Comparison of ENCODE assay signal across 17 cellular contexts in genomic region chr3:53239800-53240199, GRCh38. TPM values are rescaled to one million over a fixed set of nuclear protein-coding genes. Genes with fewer than 3 reads are reported as not detected.
DNase-seq lines count a peak whose midpoint lies in the region; ATAC-seq, FAIRE-seq and TF ChIP-seq lines count a peak whose summit lies in the region.
"Had no signal": no experiment of that assay in that cellular context is flagged by ENCODE, and none has a peak within 500 bp of the region (broad histone marks: within the 10 kb centered on the region; RNA-seq: fewer than 3 reads in every experiment).

No MANE protein-coding gene starts in this region.

- H4K20me1 ChIP-seq in HCT116 (ENCODE audit: insufficient read depth) = peaks cover 10% of the 10 kb centered on the region; the same call in 1 of the 2 replicates

- ATAC-seq in A549 = no peak
- no peak for ATAC-seq in HCT116
- ATAC-seq in naive thymus-derived CD4-positive, alpha-beta T cell = peak; percentile 26
- ATAC-seq: pancreas; stimulated activated naive CD8-positive, alpha-beta T cell treated with anti-CD3 and anti-CD28 coated beads, Interleukin-15, Interleukin-2, amounts not matched to agents 100 U/mL and 50 U/mL, for 24 hours had no signal

- H3K27me3 ChIP-seq in HCT116 (ENCODE audit: insufficient read depth, low read length) (no peaks in the 10 kb centered on the region), A673 (replicated peaks; ENCODE audit: insufficient read depth, low read depth, low read length, poor library complexity) (no peaks in the 10 kb centered on the region)
- no peaks in the 10 kb centered on the region for H3K27me3 ChIP-seq in naive thymus-derived CD4-positive, alpha-beta T cell (ENCODE audit: control insufficient read depth in 2 of 2, insufficient read depth in 2 of 2, low read length in 2 of 2)
- H3K27me3 ChIP-seq: pancreas had no signal

- H3K9ac ChIP-seq in HCT116 (ENCODE audit: low read length) = peak overlapping the region; percentile 4

- RAD21 ChIA-PET in HCT116 (lab: Charles Lee; ENCODE audit: low non-redundant PET in 1 of 2, low total read pairs in 2 of 2, uncharacterized antibody in 2 of 2, unreplicated experiment in 2 of 2) = no interaction called here

- POLR2A ChIA-PET in A549 (lab: Yijun Ruan, JAX) (no interaction called here), HCT116 (lab: Charles Lee) (no interaction called here), A673 (lab: Charles Lee; ENCODE audit: low non-redundant PET) (no interaction called here)
- POLR2A ChIA-PET in naive thymus-derived CD4-positive, alpha-beta T cell (lab: Charles Lee) = no interaction called here

- H2AFZ ChIP-seq in HCT116 (ENCODE audit: low read depth, low read length, poor library complexity, severe bottlenecking) = no peak overlapping the region

- FAIRE-seq in A549 (lab: Jason Lieb, UNC) = no peak
- FAIRE-seq: pancreas, small intestine had no signal

- H3K4me1 ChIP-seq in A549 (peaks cover 97% of the 10 kb centered on the region), HCT116 (ENCODE audit: control insufficient read depth in 1 of 2, insufficient read depth in 2 of 2, low read length in 2 of 2) (peaks cover 62 to 95% of the 10 kb centered on the region in 2 experiments), A673 (ENCODE audit: insufficient read depth, low read length, poor library complexity, severe bottlenecking) (peaks cover 29% of the 10 kb centered on the region)
- H3K4me1 ChIP-seq in naive thymus-derived CD4-positive, alpha-beta T cell (ENCODE audit: control insufficient read depth in 2 of 2, insufficient read depth in 2 of 2, low read length in 2 of 2) = no peaks in the 10 kb centered on the region

- H3K4me3 ChIP-seq in A549 (no peak overlapping the region), HCT116 (replicated peaks in 1 of 2; ENCODE audit: low read depth in 1 of 2, low read length in 2 of 2) (no peak overlapping the region), A673 (ENCODE audit: low read depth, low read length, poor library complexity, severe bottlenecking) (no peak overlapping the region)
- no peak overlapping the region for H3K4me3 ChIP-seq in naive thymus-derived CD4-positive, alpha-beta T cell (ENCODE audit: low read length)
- H3K4me3 ChIP-seq: pancreas had no signal

- H3K9me3 Mint-ChIP-seq in chondrocyte (ENCODE audit: low read depth) = no peaks in the 10 kb centered on the region
- H3K9me3 Mint-ChIP-seq in naive thymus-derived CD4-positive, alpha-beta T cell = no peaks in the 10 kb centered on the region

- H3K27me3 Mint-ChIP-seq in chondrocyte (ENCODE audit: low read depth) = no peaks in the 10 kb centered on the region
- no peaks in the 10 kb centered on the region for H3K27me3 Mint-ChIP-seq in naive thymus-derived CD4-positive, alpha-beta T cell

- TF ChIP-seq CTCF in A549 (IDR thresholded peaks at IDR 0.05) = no peak
- no peak for TF ChIP-seq CTCF in HCT116 (IDR thresholded peaks at IDR 0.05 in 2 of 3, conservative IDR thresholded peaks at IDR 0.05 in 1 of 3; ENCODE audit: borderline replicate concordance in 1 of 3, insufficient read depth in 1 of 3, low read depth in 2 of 3, low read length in 2 of 3)
- no peak for TF ChIP-seq CTCF in chondrocyte (IDR thresholded peaks at IDR 0.05)
- no peak for TF ChIP-seq CTCF in A673 (conservative IDR thresholded peaks at IDR 0.05; ENCODE audit: low read depth, low read length)

- H3K79me2 ChIP-seq in HCT116 (ENCODE audit: insufficient read depth, low read length) = peaks cover 96% of the 10 kb centered on the region

- H3K36me3 ChIP-seq in HCT116 (ENCODE audit: control insufficient read depth in 1 of 2, insufficient read depth in 2 of 2, low read length in 2 of 2) (peaks cover 18 to 64% of the 10 kb centered on the region in 2 experiments), A673 (ENCODE audit: insufficient read depth, low read length, poor library complexity, severe bottlenecking) (peaks cover 14% of the 10 kb centered on the region)
- H3K36me3 ChIP-seq in naive thymus-derived CD4-positive, alpha-beta T cell (ENCODE audit: control insufficient read depth in 2 of 3, insufficient read depth in 3 of 3, low read length in 3 of 3) = peaks cover 0 to 80% (median 17%) of the 10 kb centered on the region in 3 experiments

- H3K4me3 Mint-ChIP-seq in chondrocyte (ENCODE audit: unreplicated experiment) = no peak overlapping the region
- no peak overlapping the region for H3K4me3 Mint-ChIP-seq in naive thymus-derived CD4-positive, alpha-beta T cell

- CTCF ChIA-PET in A549 (lab: Yijun Ruan, JAX) (interaction anchor here (1.4 to 4.5 kb wide), 2 partner anchors 19 kb away, joined by 3 to 12 read pairs; no protein-coding TSS in a partner anchor), HCT116 (lab: Charles Lee) (no interaction called here), A673 (lab: Charles Lee) (no interaction called here)
- CTCF ChIA-PET in naive thymus-derived CD4-positive, alpha-beta T cell (lab: Charles Lee) = no interaction called here

- H3K27ac Mint-ChIP-seq in chondrocyte (ENCODE audit: unreplicated experiment) = peak overlapping the region; percentile 97
- peak overlapping the region in 3 of 9 donors; percentile 42 to 69 (median 52) for H3K27ac Mint-ChIP-seq in naive thymus-derived CD4-positive, alpha-beta T cell

- TF ChIP-seq POLR2A in A549 (IDR thresholded peaks at IDR 0.05; ENCODE audit: low read length) (no peak), HCT116 (IDR thresholded peaks at IDR 0.05; ENCODE audit: borderline replicate concordance, extremely low read depth, insufficient read depth, insufficient read length) (no peak)

- peaks cover 77% of the 10 kb centered on the region for H3K4me1 Mint-ChIP-seq in chondrocyte (ENCODE audit: low read depth)
- H3K4me1 Mint-ChIP-seq in naive thymus-derived CD4-positive, alpha-beta T cell = peaks cover 0 to 21% (median 6%) of the 10 kb centered on the region in 7 donors

- WGBS in A549 (ENCODE audit: missing lambda C conversion rate) = 48% methylated on average over 5 of the region's 5 CpGs

- no peak for TF ChIP-seq EP300 in A549 (IDR thresholded peaks at IDR 0.05)

- H3K36me3 Mint-ChIP-seq in chondrocyte (ENCODE audit: low read depth) = peaks cover 13% of the 10 kb centered on the region
- peaks cover 0 to 20% (median 3%) of the 10 kb centered on the region in 5 donors for H3K36me3 Mint-ChIP-seq in naive thymus-derived CD4-positive, alpha-beta T cell

- no peaks in the 10 kb centered on the region for H3K9me3 ChIP-seq in A549
- no peaks in the 10 kb centered on the region for H3K9me3 ChIP-seq in HCT116 (ENCODE audit: control insufficient read depth in 1 of 2, insufficient read depth in 1 of 2, low read depth in 1 of 2, low read length in 2 of 2)
- no peaks in the 10 kb centered on the region for H3K9me3 ChIP-seq in naive thymus-derived CD4-positive, alpha-beta T cell (ENCODE audit: control insufficient read depth in 2 of 3, low read length in 3 of 3)
- H3K9me3 ChIP-seq in A673 (ENCODE audit: low read depth, low read length, poor library complexity, severe bottlenecking) = no peaks in the 10 kb centered on the region
- H3K9me3 ChIP-seq: pancreas had no signal

- peak overlapping the region; percentile 100 for H3K27ac ChIP-seq in A549
- H3K27ac ChIP-seq in HCT116 (ENCODE audit: low read depth, low read length) = peak overlapping the region; percentile 82
- H3K27ac ChIP-seq in naive thymus-derived CD4-positive, alpha-beta T cell (ENCODE audit: low read depth, low read length) = no peak overlapping the region
- H3K27ac ChIP-seq in A673 (ENCODE audit: low read depth, low read length, poor library complexity, severe bottlenecking) = no peak overlapping the region

- BruUV-seq in HCT116 (replicated peaks; lab: Mats Ljungman, UMichigan) (no TSS peak), A673 (replicated peaks; lab: Mats Ljungman, UMichigan) (no TSS peak)

- TF ChIP-seq RAD21 in A549 (conservative IDR thresholded peaks at IDR 0.05 in 1 of 2, IDR thresholded peaks at IDR 0.05 in 1 of 2) (no peak), HCT116 (IDR thresholded peaks at IDR 0.05; ENCODE audit: low read depth) (no peak)

- DNase-seq in A549 (ENCODE audit: low read depth in 1 of 2, low spot score in 1 of 2) (no peak), HCT116 (ENCODE audit: low read depth, low spot score) (no peak), chondrocyte (ENCODE audit: low spot score) (no peak), NCI-H345 (lab: John Stamatoyannopoulos, UW) (no peak), DMS 273 (lab: John Stamatoyannopoulos, UW; ENCODE audit: unreplicated experiment) (no peak), A673 (ENCODE audit: low spot score) (no peak)
- no peak for DNase-seq in naive thymus-derived CD4-positive, alpha-beta T cell
- DNase-seq in stimulated activated CD4-positive, alpha-beta T cell treated with anti-CD3 and anti-CD28 coated beads, Interleukin-1b, Interleukin-23, amount 100 ng/mL, for 48 hours = no peak
- DNase-seq: activated CD4-positive, alpha-beta T cell treated with anti-CD3 and anti-CD28 coated beads for 48 hours; AML-193; Karpas-422; NCI-H1417; pancreas; SHP77; small intestine; stimulated activated naive CD8-positive, alpha-beta T cell treated with anti-CD3 and anti-CD28 coated beads, Interleukin-15, Interleukin-2, amounts not matched to agents 100 U/mL and 50 U/mL, for 24 hours; T1000 had no signal

- intact Hi-C loops in HCT116 (cut with micrococcal nuclease) = no loop called here
- intact Hi-C loops in naive thymus-derived CD4-positive, alpha-beta T cell (cut with micrococcal nuclease) = no loop called here
- intact Hi-C loops in A673 (cut with micrococcal nuclease; ENCODE audit: unreplicated experiment) = no loop called here

- H3K4me2 ChIP-seq in A549 = peak overlapping the region; percentile 74
- H3K4me2 ChIP-seq in HCT116 (ENCODE audit: low read length) = peak overlapping the region; percentile 71

- H3K9me2 ChIP-seq in HCT116 (ENCODE audit: insufficient read depth) = no peaks in the 10 kb centered on the region

TF ChIP-seq in A549, 52 proteins besides CTCF, POLR2A, EP300 and RAD21 (continues in another document):
- 0 out of 2 replicates have a peak, but pooled peaks have one; percentile 21 for TF ChIP-seq POLR2AphosphoS2 (conservative IDR thresholded peaks at IDR 0.05; ENCODE audit: low read length)
- TF ChIP-seq FOXS1 (CRISPR knock-in tag; IDR thresholded peaks at IDR 0.05) = no peak

TF ChIP-seq in HCT116, 20 proteins besides CTCF, POLR2A, EP300 and RAD21 (continues in another document):
- no peak for TF ChIP-seq EZH2 (IDR thresholded peaks at IDR 0.05)

RNA-seq across cellular contexts. Expression of gene TKT, which starts 16.0 kb away (rescaled TPM):
- 628 and 740 TPM in 2 replicates for polyA plus RNA-seq in A549 (2011; rRNA removed)
- polyA plus RNA-seq in A549 (2012; cell fraction: cytosol; rRNA removed) = 788 and 1,278 TPM in 2 replicates
- polyA plus RNA-seq in A549 (2012; cell fraction: nucleus; rRNA removed) = 1,392 and 1,832 TPM in 2 replicates
- polyA plus RNA-seq in A549 (2017; fragmentation: RNase III; extraction: RNeasy Plus Mini Kit Qiagen cat#74134 plus additional on column Dnase treatment) = 1,284 to 1,468 TPM (median 1,457 TPM) in 3 replicates
- polyA minus RNA-seq in A549 (2011; rRNA and poly(A)+ RNA removed) = 615 and 777 TPM in 2 replicates
- 634 TPM for total RNA-seq in HCT116 (2021; ENCODE audit: unreplicated experiment)
- polyA plus RNA-seq in HCT116 (2012) = 697 and 731 TPM in 2 replicates
- total RNA-seq in chondrocyte = 165 to 299 TPM (median 169 TPM) in 3 replicates
- 100 to 1,000 TPM in 3 of 5 experiments, 10 to 100 TPM in 2; 83.5 to 333 (median 121) TPM for total RNA-seq in naive thymus-derived CD4-positive, alpha-beta T cell
- polyA plus RNA-seq in naive thymus-derived CD4-positive, alpha-beta T cell = 10 to 100 TPM; 60.7 to 63.4 TPM
- 186 and 196 TPM in 2 replicates for total RNA-seq in A673 (2021)

Comparison
In these comparisons a context has a peak if more than half of its experiments do, and no peak if none do; other contexts are left out.
1. H3K27ac ChIP-seq: peak in A549 (2 of 2) and HCT116 (single experiment); none in naive thymus-derived CD4-positive, alpha-beta T cell (single experiment) and A673 (single experiment).